Comparison of ENCODE assay signal across 8 cellular contexts in genomic region chr18:34729264-34729663, GRCh38. TPM values are rescaled to one million over a fixed set of nuclear protein-coding genes. Genes with fewer than 3 reads are reported as not detected.
DNase-seq lines count a peak whose midpoint lies in the region; ATAC-seq and TF ChIP-seq lines count a peak whose summit lies in the region.

No MANE protein-coding gene starts in this region.

- intact Hi-C loops in left ventricle myocardium inferior (cut with micrococcal nuclease) (no loop called here), transverse colon (cut with DNase I; ENCODE audit: low total_unique reads) (no loop called here)

- no peak overlapping the region for H3K4me2 ChIP-seq in SK-N-SH

- no peak overlapping the region for H3K4me3 ChIP-seq in SK-N-SH (ENCODE audit: low read depth in 2 of 2, low read length in 1 of 2)
- H3K4me3 ChIP-seq in left ventricle myocardium inferior, result no peak overlapping the region
- H3K4me3 ChIP-seq in transverse colon, result no peak overlapping the region

- no peak overlapping the region for H3K27ac ChIP-seq in SK-N-SH (ENCODE audit: low read depth in 2 of 2, low read length in 1 of 2)
- peak overlapping the region; percentile 82 for H3K27ac ChIP-seq in left ventricle myocardium inferior (replicated peaks)
- H3K27ac ChIP-seq in transverse colon, result peak overlapping the region in 2 of 4 donors; percentile 1 to 31

- TF ChIP-seq RAD21 in SK-N-SH (IDR thresholded peaks at IDR 0.05; ENCODE audit: low read length), result peak; percentile 28

- H3K9me3 ChIP-seq in SK-N-SH, result no peaks in the 10 kb centered on the region
- H3K9me3 ChIP-seq in left ventricle myocardium inferior (replicated peaks), result peaks cover 17% of the 10 kb centered on the region
- H3K9me3 ChIP-seq in transverse colon, result no peaks in the 10 kb centered on the region

- no peak for TF ChIP-seq EP300 in SK-N-SH (IDR thresholded peaks at IDR 0.05; ENCODE audit: borderline replicate concordance in 1 of 2, low read depth in 1 of 2, low read length in 1 of 2)
- no peak for TF ChIP-seq EP300 in transverse colon (IDR thresholded peaks at IDR 0.05; ENCODE audit: low read depth)

- DNase-seq in DMS 273 (lab: John Stamatoyannopoulos, UW; ENCODE audit: unreplicated experiment) (peak; percentile 49), DMS 273 treated with DMSO at 0.1 percent for 48 hours (lab: John Stamatoyannopoulos, UW) (no peak), SK-N-SH (peak; percentile 19), left ventricle myocardium inferior (no peak), transverse colon (peak; percentile 27), Ammon's horn (ENCODE audit: low spot score) (no peak)
- no peak for DNase-seq in activated CD4-positive, CD25-positive, alpha-beta regulatory T cell (lab: John Stamatoyannopoulos, UW)

- POLR2A ChIA-PET in SK-N-SH (lab: Yijun Ruan, JAX), result no interaction called here

- H3K79me2 ChIP-seq in SK-N-SH (ENCODE audit: insufficient read depth), result no peaks in the 10 kb centered on the region

- CTCF ChIA-PET in SK-N-SH (lab: Yijun Ruan, JAX), result interaction anchor here (0.6 to 0.7 kb wide), 2 partner anchors 21 to 57 kb away, joined by 3 to 4 read pairs; no protein-coding TSS in a partner anchor

- no peak for TF ChIP-seq POLR2A in transverse colon (IDR thresholded peaks at IDR 0.05)

- H3K9ac ChIP-seq in SK-N-SH, result no peak overlapping the region

- no peaks in the 10 kb centered on the region for H3F3A ChIP-seq in SK-N-SH (replicated peaks; ENCODE audit: insufficient read depth)

- 79% methylated on average over 2 of the region's 2 CpGs for WGBS in SK-N-SH (ENCODE audit: low lambda C conversion rate)
- WGBS in transverse colon (ENCODE audit: low coverage in 1 of 2), 2 donors, result 19 to 27% methylated on average over 2 of the region's 2 CpGs

- in situ Hi-C loops in transverse colon (cut with MboI; ENCODE audit: low pct_ligation_motif_present in 1 of 4, low pct_unique_long_range_greater_than_20kb in 1 of 4, low sequenced_read_pairs in 3 of 4), result no loop called here

- H3K36me3 ChIP-seq in SK-N-SH (replicated peaks in 1 of 2; ENCODE audit: control insufficient read depth in 1 of 2, insufficient read depth in 2 of 2, low read length in 1 of 2), result no peaks in the 10 kb centered on the region
- H3K36me3 ChIP-seq in left ventricle myocardium inferior, result no peaks in the 10 kb centered on the region
- no peaks in the 10 kb centered on the region for H3K36me3 ChIP-seq in transverse colon

- no peaks in the 10 kb centered on the region for H3K27me3 ChIP-seq in SK-N-SH (ENCODE audit: insufficient read depth)
- H3K27me3 ChIP-seq in left ventricle myocardium inferior (ENCODE audit: low read depth), result no peaks in the 10 kb centered on the region
- no peaks in the 10 kb centered on the region for H3K27me3 ChIP-seq in transverse colon

- peak; percentile 64 for TF ChIP-seq CTCF in SK-N-SH (IDR thresholded peaks at IDR 0.05)
- TF ChIP-seq CTCF in left ventricle myocardium inferior (IDR thresholded peaks at IDR 0.05; ENCODE audit: borderline replicate concordance), result peak; percentile 58
- peak; percentile 38 to 52 (median 50) for TF ChIP-seq CTCF in transverse colon (IDR thresholded peaks at IDR 0.05)

- ATAC-seq in HG02938 (IDR thresholded peaks at IDR 0.05; ENCODE audit: unreplicated experiment), result peak; percentile 67

- H3K4me1 ChIP-seq in SK-N-SH (ENCODE audit: control insufficient read depth in 1 of 2, insufficient read depth in 2 of 2, low read depth in 1 of 2, low read length in 1 of 2) (no peaks in the 10 kb centered on the region), left ventricle myocardium inferior (peaks cover 46% of the 10 kb centered on the region), transverse colon (peaks cover 0 to 29% (median 9%) of the 10 kb centered on the region in 4 donors)

- no peak overlapping the region for H2AFZ ChIP-seq in SK-N-SH (ENCODE audit: low read depth)

- no peaks in the 10 kb centered on the region for H3K9me2 ChIP-seq in SK-N-SH

- no peaks in the 10 kb centered on the region for H4K20me1 ChIP-seq in SK-N-SH (ENCODE audit: insufficient read depth)

TF ChIP-seq in SK-N-SH, 30 proteins besides CTCF, POLR2A, EP300 and RAD21:
- peak; percentile 57; the same call in 1 of the 2 replicates for TF ChIP-seq REST (IDR thresholded peaks at IDR 0.05; ENCODE audit: low read depth, low read length)
- TF ChIP-seq TAF1 (IDR thresholded peaks at IDR 0.05; ENCODE audit: borderline replicate concordance, low read depth, low read length), result no peak
- TF ChIP-seq SMC3 (IDR thresholded peaks at IDR 0.05; ENCODE audit: low read depth, low read length), result 0 out of 2 replicates have a peak, but pooled peaks have one; percentile 12

RNA-seq across cellular contexts. Expression of gene DTNA, which starts 19.2 kb away (rescaled TPM):
- polyA plus RNA-seq in SK-N-SH (2012; rRNA removed), result 7.9 and 12.8 TPM in 2 replicates
- polyA plus RNA-seq in SK-N-SH (2012; cell fraction: cytosol; rRNA removed), result 9.4 and 9.9 TPM in 2 replicates
- 12.7 and 17.8 TPM in 2 replicates for polyA plus RNA-seq in SK-N-SH (2012; cell fraction: nucleus; rRNA removed)
- total RNA-seq in left ventricle myocardium inferior (167 TPM), transverse colon (10 to 100 TPM in 3 of 4 donors, 1 to 10 TPM in 1; 8.9 to 74.4 (median 15.1) TPM)

Comparison
In these comparisons a context has a peak if more than half of its experiments do, and no peak if none do; other contexts are left out.
1. DNase-seq: peak in DMS 273 (single experiment), SK-N-SH (single experiment) and transverse colon (single experiment); none in DMS 273 treated with DMSO at 0.1 percent for 48 hours (single experiment), left ventricle myocardium inferior (single experiment), Ammon's horn (single experiment) and activated CD4-positive, CD25-positive, alpha-beta regulatory T cell (0 of 4).
2. Peak in every context shown above with its lines, with median percentiles within 50 percentile points of each other: CTCF ChIP-seq.